Comparison of ENCODE assay signal across 8 cellular contexts in the genomic region with DNA sequence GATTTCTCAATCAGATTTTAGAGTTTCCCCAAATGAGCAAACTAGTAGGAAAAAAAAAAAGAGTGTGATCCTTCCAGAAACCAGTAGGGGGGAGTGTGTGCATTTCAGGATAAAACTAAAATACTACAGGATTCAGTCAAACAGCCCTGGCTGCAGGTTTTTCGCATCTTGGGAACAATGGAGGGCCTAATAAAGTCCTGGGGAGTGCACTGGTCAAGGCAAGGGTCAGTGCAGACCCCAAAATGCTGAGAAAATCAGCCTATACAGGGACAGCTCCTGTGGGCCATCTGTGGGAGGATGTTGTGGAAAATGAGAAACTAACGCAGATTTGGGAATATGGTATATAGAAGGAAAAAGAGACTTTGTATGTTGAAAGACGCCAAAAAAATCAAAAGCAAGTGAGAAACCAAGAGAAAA. TPM values are rescaled to one million over a fixed set of nuclear protein-coding genes. Genes with fewer than 3 reads are reported as not detected.
DNase-seq lines count a peak whose midpoint lies in the region; ATAC-seq, FAIRE-seq and TF ChIP-seq lines count a peak whose summit lies in the region.

No MANE protein-coding gene starts in this region.

- FAIRE-seq in D721Med (lab: Jason Lieb, UNC) = no peak
- FAIRE-seq in GM12892 (lab: Jason Lieb, UNC) = no peak

- peak overlapping the region; percentile 59 for H3K9ac ChIP-seq in HUES6 (ENCODE audit: low read length)

- no peak for TF ChIP-seq POLR2A in GM12892 (IDR thresholded peaks at IDR 0.05; ENCODE audit: low read depth, low read length)

- H3K27ac ChIP-seq in HUES6 (ENCODE audit: low read depth, low read length) = peak overlapping the region; percentile 96
- H3K27ac ChIP-seq in RWPE2 (ENCODE audit: poor library complexity, severe bottlenecking) = no peak overlapping the region

- H3K27me3 ChIP-seq in HUES6 (ENCODE audit: control insufficient read depth, insufficient read depth, low read length) (no peaks in the 10 kb centered on the region), RWPE2 (ENCODE audit: insufficient read depth, poor library complexity, severe bottlenecking) (no peaks in the 10 kb centered on the region)

- H3K4me3 ChIP-seq in HUES6 (ENCODE audit: low read depth, low read length) = no peak overlapping the region
- no peak overlapping the region for H3K4me3 ChIP-seq in RWPE2 (ENCODE audit: severe bottlenecking)
- no peak overlapping the region for H3K4me3 ChIP-seq in fibroblast of villous mesenchyme (ENCODE audit: low read depth, low read length)

- H3K9me3 ChIP-seq in HUES6 (ENCODE audit: control insufficient read depth, insufficient read depth, low read depth, low read length) = no peaks in the 10 kb centered on the region
- no peaks in the 10 kb centered on the region for H3K9me3 ChIP-seq in RWPE2 (ENCODE audit: severe bottlenecking)

- peak; percentile 45 for TF ChIP-seq CTCF in D721Med (IDR thresholded peaks at IDR 0.05; ENCODE audit: insufficient read depth, missing control alignments)
- TF ChIP-seq CTCF in RWPE2 (IDR thresholded peaks at IDR 0.05; ENCODE audit: poor library complexity, severe bottlenecking) = peak; percentile 90
- TF ChIP-seq CTCF in fibroblast of villous mesenchyme (IDR thresholded peaks at IDR 0.05; ENCODE audit: insufficient read depth, low read depth, low read length) = peak; percentile 78

- H3K36me3 ChIP-seq in HUES6 (ENCODE audit: control insufficient read depth, insufficient read depth, low read length) (no peaks in the 10 kb centered on the region), RWPE2 (ENCODE audit: low read depth) (no peaks in the 10 kb centered on the region)

- H3K4me1 ChIP-seq in HUES6 (ENCODE audit: control insufficient read depth, insufficient read depth, low read length) (peaks cover 29% of the 10 kb centered on the region), RWPE2 (ENCODE audit: insufficient read depth, poor library complexity, severe bottlenecking) (no peaks in the 10 kb centered on the region)

- DNase-seq in D721Med (ENCODE audit: insufficient read length, low spot score) (peak; percentile 41), RWPE2 (ENCODE audit: low spot score) (no peak), fibroblast of villous mesenchyme (ENCODE audit: low read depth) (peak; percentile 43), superior temporal gyrus (ENCODE audit: extremely low spot score) (peak; percentile 72), GM12892 (ENCODE audit: insufficient read length) (no peak)

- ATAC-seq in RWPE2 (ENCODE audit: low read depth) = 0 out of 3 replicates have a peak, but pooled peaks have one; percentile 29
- no peak for ATAC-seq in GM18861 (IDR thresholded peaks at IDR 0.05; ENCODE audit: unreplicated experiment)
- ATAC-seq in GM18520 (IDR thresholded peaks at IDR 0.05; ENCODE audit: unreplicated experiment) = no peak

RNA-seq across cellular contexts. Expression of gene ABCD4, which starts 22.2 kb away (rescaled TPM):
- 25.0 and 27.7 TPM in 2 replicates for total RNA-seq in fibroblast of villous mesenchyme
- polyA plus RNA-seq in GM12892 (2012; ENCODE audit: missing spikeins) = 25.0 TPM

RNA-seq across cellular contexts. Expression of gene VRTN, which starts 23.3 kb away (rescaled TPM):
- total RNA-seq in fibroblast of villous mesenchyme = not detected in 2 replicates
- not detected for polyA plus RNA-seq in GM12892 (2012; ENCODE audit: missing spikeins)

Comparison
In these comparisons a context has a peak if more than half of its experiments do, and no peak if none do; other contexts are left out.
1. DNase-seq: peak in D721Med (single experiment), fibroblast of villous mesenchyme (single experiment) and superior temporal gyrus (single experiment); none in RWPE2 (single experiment) and GM12892 (single experiment).
2. Peak in every context shown above with its lines, with median percentiles within 50 percentile points of each other: CTCF ChIP-seq.